Comparison of ENCODE assay signal across 11 cellular contexts in genomic region chr13:40271511-40271910, GRCh38.
A peak's percentile ranks its signal among the peaks of the same experiment; 100 is the strongest.
DNase-seq lines count a peak whose midpoint lies in the region; ATAC-seq, FAIRE-seq and TF ChIP-seq lines count a peak whose summit lies in the region.
"Had no signal": no experiment of that assay in that cellular context is flagged by ENCODE, and none has a peak within 500 bp of the region (broad histone marks: within the 10 kb centered on the region; RNA-seq: fewer than 3 reads in every experiment).

No MANE protein-coding gene starts in this region.

- WGBS in suprapubic skin: 11% methylated on average over 8 of the region's 8 CpGs

- no peak overlapping the region for H3K4me3 Mint-ChIP-seq in astrocyte (ENCODE audit: unreplicated experiment)

- ATAC-seq in left colon (no peak), GM21825 (IDR thresholded peaks at IDR 0.05; ENCODE audit: unreplicated experiment) (no peak)

- peak overlapping the region; percentile 9 for H3K9ac ChIP-seq in astrocyte (ENCODE audit: low read length)

- H3K27me3 ChIP-seq in astrocyte (ENCODE audit: insufficient read depth, low read length) (peaks cover 4% of the 10 kb centered on the region), suprapubic skin (no peaks in the 10 kb centered on the region)

- H3K9me3 ChIP-seq in astrocyte (ENCODE audit: insufficient read depth, low read depth, low read length): no peaks in the 10 kb centered on the region
- no peaks in the 10 kb centered on the region for H3K9me3 ChIP-seq in suprapubic skin

- no peak for TF ChIP-seq EP300 in suprapubic skin (IDR thresholded peaks at IDR 0.05)

- H3K36me3 Mint-ChIP-seq in astrocyte (ENCODE audit: low read depth, unreplicated experiment): no peaks in the 10 kb centered on the region

- no peak for FAIRE-seq in astrocyte (lab: Jason Lieb, UNC)
- FAIRE-seq: colon had no signal

- H3K4me3 ChIP-seq in astrocyte (ENCODE audit: insufficient read depth, low read depth, low read length): no peak overlapping the region
- no peak overlapping the region for H3K4me3 ChIP-seq in suprapubic skin

- H3K27ac Mint-ChIP-seq in astrocyte (ENCODE audit: unreplicated experiment): no peak overlapping the region

- peak; percentile 32 to 68 for DNase-seq in NCI-H446 (lab: John Stamatoyannopoulos, UW)
- no peak for DNase-seq in astrocyte (ENCODE audit: low read depth)
- peak; percentile 7 to 29 for DNase-seq in left colon
- no peak for DNase-seq in suprapubic skin (ENCODE audit: low spot score in 2 of 2)
- no peak for DNase-seq in AG08396 (ENCODE audit: low spot score)
- no peak for DNase-seq in D341Med (ENCODE audit: low spot score)
- no peak for DNase-seq in EL
- DNase-seq: NCI-H2081, SHP77 had no signal

- H4K20me1 ChIP-seq in astrocyte (ENCODE audit: insufficient read depth, low read length): no peaks in the 10 kb centered on the region

- H3K36me3 ChIP-seq in astrocyte (ENCODE audit: insufficient read depth, low read length) (no peaks in the 10 kb centered on the region), suprapubic skin (no peaks in the 10 kb centered on the region)

- peaks cover 3% of the 10 kb centered on the region for H3K27me3 Mint-ChIP-seq in astrocyte (ENCODE audit: low read depth, unreplicated experiment)

- no peak for TF ChIP-seq POLR2A in suprapubic skin (IDR thresholded peaks at IDR 0.05)

- peak overlapping the region; percentile 54 for H2AFZ ChIP-seq in astrocyte (ENCODE audit: low read depth, low read length)

- H3K9me3 Mint-ChIP-seq in astrocyte (ENCODE audit: unreplicated experiment): no peaks in the 10 kb centered on the region

- no peaks in the 10 kb centered on the region for H3K79me2 ChIP-seq in astrocyte (ENCODE audit: insufficient read depth, low read length)

- H3K4me1 Mint-ChIP-seq in astrocyte (ENCODE audit: low read depth, unreplicated experiment): peaks cover 32% of the 10 kb centered on the region

- H3K4me2 ChIP-seq in astrocyte (ENCODE audit: low read length): peak overlapping the region; percentile 82

- H3K4me1 ChIP-seq in astrocyte (ENCODE audit: insufficient read depth, low read length) (peaks cover 23% of the 10 kb centered on the region), suprapubic skin (peaks cover 37% of the 10 kb centered on the region)

- intact Hi-C loops in left colon (cut with DNase I, micrococcal nuclease): no loop called here

- peak overlapping the region; percentile 86 for H3K27ac ChIP-seq in astrocyte (ENCODE audit: low read depth, low read length)
- peak overlapping the region; percentile 74 for H3K27ac ChIP-seq in suprapubic skin

- TF ChIP-seq CTCF in astrocyte (IDR thresholded peaks at IDR 0.05; ENCODE audit: insufficient read depth, low read depth, low read length): no peak
- no peak for TF ChIP-seq CTCF in suprapubic skin (IDR thresholded peaks at IDR 0.05)

Comparison
In these comparisons a context has a peak if more than half of its experiments do, and no peak if none do; other contexts are left out.
1. DNase-seq: peak in NCI-H446 (2 of 2) and left colon (2 of 2); none in astrocyte (single experiment), suprapubic skin (0 of 2), AG08396 (single experiment), D341Med (single experiment) and EL (single experiment).